Comparison of ENCODE assay signal across 23 cellular contexts in the genomic region with DNA sequence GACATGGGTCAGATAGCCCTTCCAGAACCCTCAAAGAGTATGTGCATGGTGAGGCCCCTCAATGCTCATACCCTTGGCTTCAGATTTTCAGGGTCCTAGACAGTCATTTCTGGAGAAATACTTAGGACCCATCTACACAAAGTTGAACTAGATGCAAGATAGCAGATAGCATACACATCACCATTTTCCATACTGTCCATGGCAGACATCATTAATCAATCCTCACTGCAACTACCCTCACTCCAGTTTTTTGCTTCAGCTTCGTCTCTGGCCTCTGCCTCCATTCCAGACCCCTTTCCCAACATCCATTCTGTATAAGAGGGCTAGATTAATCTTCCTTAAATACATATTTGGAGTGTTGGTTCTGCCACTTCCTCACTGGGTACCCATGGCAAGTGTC.
DNase-seq lines count a peak whose midpoint lies in the region; ATAC-seq and TF ChIP-seq lines count a peak whose summit lies in the region.
"Had no signal": no experiment of that assay in that cellular context is flagged by ENCODE, and none has a peak within 500 bp of the region (broad histone marks: within the 10 kb centered on the region; RNA-seq: fewer than 3 reads in every experiment).

No MANE protein-coding gene starts in this region.

- POLR2A ChIA-PET in HEK293 (lab: Yijun Ruan, JAX): no interaction called here

- H3K36me3 Mint-ChIP-seq in stimulated activated effector memory CD8-positive, alpha-beta T cell treated with anti-CD3 and anti-CD28 coated beads, Interleukin-12 subunit alpha, Interleukin-12 subunit beta, amount 100 ng/mL, for 72 hours: no peaks in the 10 kb centered on the region
- H3K36me3 Mint-ChIP-seq: CD14-positive monocyte; CD4-positive, alpha-beta memory T cell; CD8-positive, alpha-beta memory T cell had no signal

- no peaks in the 10 kb centered on the region for H3K4me1 ChIP-seq in HEK293 (ENCODE audit: control insufficient read depth, insufficient read depth, low read length)
- H3K4me1 ChIP-seq: BE2C, BLaER1 had no signal

- H3K36me3 ChIP-seq in HEK293 (ENCODE audit: control insufficient read depth in 2 of 2, insufficient read depth in 1 of 2, low read length in 2 of 2): no peaks in the 10 kb centered on the region
- H3K36me3 ChIP-seq: BE2C, BLaER1 had no signal

- peak overlapping the region; percentile 17 for H3K27ac Mint-ChIP-seq in stimulated activated effector memory CD8-positive, alpha-beta T cell treated with anti-CD3 and anti-CD28 coated beads, Interleukin-12 subunit alpha, Interleukin-12 subunit beta, amount 100 ng/mL, for 72 hours
- H3K27ac Mint-ChIP-seq: CD14-positive monocyte; CD4-positive, CD25-positive, alpha-beta regulatory T cell had no signal

- DNase-seq in stimulated activated effector memory CD8-positive, alpha-beta T cell treated with anti-CD3 and anti-CD28 coated beads, Interleukin-12 subunit alpha, Interleukin-12 subunit beta, amount 100 ng/mL, for 72 hours (ENCODE audit: low spot score in 2 of 2): no peak
- no peak for DNase-seq in NCI-H1417 treated with DMSO at 0.1 percent for 48 hours (lab: John Stamatoyannopoulos, UW)
- DNase-seq: 8988T; ACHN; BE2C; C1 segment of cervical spinal cord; CD4-positive, alpha-beta memory T cell; CD4-positive, CD25-positive, alpha-beta regulatory T cell; CD8-positive, alpha-beta memory T cell; COR-L47; DMS 273 treated with DMSO at 0.1 percent for 48 hours; DMS153; DMS53; DMS79; DND-41; EL; GDM1 had no signal

- TF ChIP-seq CTCF in HEK293 (tag by site-specific recombination; IDR thresholded peaks at IDR 0.05): no peak
- TF ChIP-seq CTCF in VCaP (conservative IDR thresholded peaks at IDR 0.05): no peak

- CTCF ChIA-PET in HEK293 (lab: Yijun Ruan, JAX): interaction anchor here (0.6 to 1.3 kb wide), 2 partner anchors 9 to 244 kb away, joined by 3 to 9 read pairs; no protein-coding TSS in a partner anchor

- H3K27ac ChIP-seq in HEK293 (ENCODE audit: extremely low read depth, low read depth, low read length) (no peak overlapping the region), VCaP (peak overlapping the region; percentile 93; the same call in 1 of the 2 replicates)
- H3K27ac ChIP-seq: BLaER1 had no signal

- H3K9me3 ChIP-seq in HEK293 (ENCODE audit: control insufficient read depth, insufficient read depth, low read depth, low read length): no peaks in the 10 kb centered on the region
- H3K9me3 ChIP-seq: BE2C, BLaER1 had no signal

- H3K4me3 ChIP-seq in HEK293 (ENCODE audit: low read depth, low read length): no peak overlapping the region
- H3K4me3 ChIP-seq: BLaER1, GM12878 had no signal

- no peaks in the 10 kb centered on the region for H3K4me1 Mint-ChIP-seq in stimulated activated effector memory CD8-positive, alpha-beta T cell treated with anti-CD3 and anti-CD28 coated beads, Interleukin-12 subunit alpha, Interleukin-12 subunit beta, amount 100 ng/mL, for 72 hours
- H3K4me1 Mint-ChIP-seq: CD4-positive, alpha-beta memory T cell; CD8-positive, alpha-beta memory T cell had no signal

- no peak for ATAC-seq in stimulated activated effector memory CD8-positive, alpha-beta T cell treated with anti-CD3 and anti-CD28 coated beads, Interleukin-12 subunit alpha, Interleukin-12 subunit beta, amount 100 ng/mL, for 72 hours
- ATAC-seq in GM18511 (IDR thresholded peaks at IDR 0.05; ENCODE audit: unreplicated experiment): no peak
- ATAC-seq: GM12878 had no signal

- no peak overlapping the region for H3K4me3 Mint-ChIP-seq in stimulated activated effector memory CD8-positive, alpha-beta T cell treated with anti-CD3 and anti-CD28 coated beads, Interleukin-12 subunit alpha, Interleukin-12 subunit beta, amount 100 ng/mL, for 72 hours
- H3K4me3 Mint-ChIP-seq: CD14-positive monocyte; CD4-positive, alpha-beta memory T cell; CD4-positive, CD25-positive, alpha-beta regulatory T cell; CD8-positive, alpha-beta memory T cell had no signal

- H3K9me3 Mint-ChIP-seq in stimulated activated effector memory CD8-positive, alpha-beta T cell treated with anti-CD3 and anti-CD28 coated beads, Interleukin-12 subunit alpha, Interleukin-12 subunit beta, amount 100 ng/mL, for 72 hours: no peaks in the 10 kb centered on the region
- H3K9me3 Mint-ChIP-seq: CD4-positive, alpha-beta memory T cell; CD4-positive, CD25-positive, alpha-beta regulatory T cell; CD8-positive, alpha-beta memory T cell had no signal

TF ChIP-seq in HEK293, 187 proteins besides CTCF, POLR2A, EP300 and RAD21:
- peak; percentile 68 for TF ChIP-seq ZBTB17 (tag by site-specific recombination; IDR thresholded peaks at IDR 0.05)
- TF ChIP-seq ZNF175 (tag by site-specific recombination; IDR thresholded peaks at IDR 0.05): no peak
- no peak for TF ChIP-seq ZNF677 (tag by site-specific recombination; IDR thresholded peaks at IDR 0.05)
- peak; percentile 66; the same call in 1 of the 2 replicates for TF ChIP-seq ZNF23 (tag by site-specific recombination; IDR thresholded peaks at IDR 0.05; ENCODE audit: borderline replicate concordance)
